21 cellular contexts compared by ENCODE assay signal in the genomic region with DNA sequence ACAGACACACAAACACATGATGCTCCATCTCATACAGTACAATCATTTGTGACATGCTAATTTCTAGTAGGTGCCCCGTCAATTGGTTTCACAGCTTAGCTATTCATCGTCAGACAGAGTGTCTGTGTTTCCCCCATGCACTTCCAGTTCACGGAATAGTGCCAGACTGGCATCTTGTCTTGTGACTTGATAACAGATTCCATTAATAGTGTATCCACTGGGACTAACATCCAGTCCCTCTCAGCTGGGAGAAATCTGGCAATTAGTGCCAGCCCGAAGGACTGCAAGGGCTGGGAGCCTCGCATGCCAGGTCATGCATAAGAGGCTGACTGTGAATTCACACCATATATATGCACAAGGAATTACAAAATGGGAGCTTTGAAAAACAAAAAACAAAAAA. TPM values are rescaled to one million over a fixed set of nuclear protein-coding genes. Genes with fewer than 3 reads are reported as not detected.
DNase-seq lines count a peak whose midpoint lies in the region; ATAC-seq lines count a peak whose summit lies in the region.
"Had no signal": no experiment of that assay in that cellular context is flagged by ENCODE, and none has a peak within 500 bp of the region (broad histone marks: within the 10 kb centered on the region; RNA-seq: fewer than 3 reads in every experiment).

No MANE protein-coding gene starts in this region.

- intact Hi-C loops in Right ventricle myocardium superior (cut with DNase I): no loop called here
- intact Hi-C loops in right cardiac atrium (cut with DNase I): no loop called here

- in situ Hi-C loops in SK-MEL-5 (cut with HindIII; ENCODE audit: low pct_unique_long_range_greater_than_20kb, low sequenced_read_pairs): no loop called here

- H3K27me3 ChIP-seq in right cardiac atrium (ENCODE audit: control insufficient read depth, insufficient read depth): no peaks in the 10 kb centered on the region
- H3K27me3 ChIP-seq: Peyer's patch had no signal

- WGBS in right cardiac atrium: 51% methylated on average over 5 of the region's 5 CpGs

- H3K4me1 ChIP-seq in right cardiac atrium (ENCODE audit: control insufficient read depth, insufficient read depth, low read length): no peaks in the 10 kb centered on the region
- H3K4me1 ChIP-seq: Peyer's patch had no signal

- DNase-seq in SK-MEL-5 (ENCODE audit: low read depth, low spot score): peak; percentile 62
- DNase-seq in Right ventricle myocardium superior: peak; percentile 54
- DNase-seq in right cardiac atrium: peak; percentile 30 to 59 (median 58)
- peak in 26 of 49 donors; percentile 0 to 33 (median 10) for DNase-seq in substantia nigra (lab: John Stamatoyannopoulos, UW)
- DNase-seq in KG1 (lab: John Stamatoyannopoulos, UW): no peak
- DNase-seq: ACHN; AML-193; CD4-positive, CD25-positive, alpha-beta regulatory T cell; GF-D8; GOT3; KBM-7; NCI-H187 treated with DMSO at 0.1 percent for 48 hours; NCI-H345; NCI-H69; Peyer's patch; SHP77; SK-N-SH had no signal

- H3K4me3 ChIP-seq in right cardiac atrium (ENCODE audit: low read length): no peak overlapping the region
- H3K4me3 ChIP-seq: Peyer's patch had no signal

- no peaks in the 10 kb centered on the region for H3K9me3 ChIP-seq in right cardiac atrium (ENCODE audit: control insufficient read depth, low read length)
- H3K9me3 ChIP-seq: Peyer's patch, SK-N-SH had no signal

- peak; percentile 93 for ATAC-seq in Right ventricle myocardium superior (ENCODE audit: poor library complexity)
- ATAC-seq in right cardiac atrium: peak; percentile 93 to 96
- ATAC-seq in GM19452 (IDR thresholded peaks at IDR 0.05; ENCODE audit: unreplicated experiment): no peak
- no peak for ATAC-seq in GM19035 (IDR thresholded peaks at IDR 0.05; ENCODE audit: unreplicated experiment)
- ATAC-seq in GM21515 (IDR thresholded peaks at IDR 0.05; ENCODE audit: unreplicated experiment): no peak
- ATAC-seq: HepG2 had no signal

- H3K27ac ChIP-seq in right cardiac atrium (ENCODE audit: low read length) (peak overlapping the region; percentile 49), substantia nigra (ENCODE audit: low read depth, low read length, poor library complexity, severe bottlenecking) (no peak overlapping the region)
- H3K27ac ChIP-seq: Peyer's patch had no signal

RNA-seq across cellular contexts. Expression of gene GATB, which starts 20.2 kb away (rescaled TPM):
- total RNA-seq in SK-MEL-5 (2014; rRNA removed; shearing (Covaris generic)): 30.4 and 33.9 TPM in 2 replicates
- 20.3 and 22.3 TPM in 2 replicates for polyA plus RNA-seq in SK-MEL-5 (2015; cell fraction: cytosol; rRNA removed)
- polyA plus RNA-seq in SK-MEL-5 (2015; cell fraction: nucleus; rRNA removed): 22.6 and 23.5 TPM in 2 replicates
- total RNA-seq in Right ventricle myocardium superior (147 TPM), right cardiac atrium (100 to 1,000 TPM in 1 of 4 donors, 10 to 100 TPM in 3; 87.5 to 104 (median 91.0) TPM)
- 182 TPM for polyA plus RNA-seq in right cardiac atrium

Comparison
In these comparisons a context has a peak if more than half of its experiments do, and no peak if none do; other contexts are left out.
1. ATAC-seq: peak in Right ventricle myocardium superior (single experiment) and right cardiac atrium (2 of 2); none in GM19452 (single experiment), GM19035 (single experiment) and GM21515 (single experiment).